In the genomic region with DNA sequence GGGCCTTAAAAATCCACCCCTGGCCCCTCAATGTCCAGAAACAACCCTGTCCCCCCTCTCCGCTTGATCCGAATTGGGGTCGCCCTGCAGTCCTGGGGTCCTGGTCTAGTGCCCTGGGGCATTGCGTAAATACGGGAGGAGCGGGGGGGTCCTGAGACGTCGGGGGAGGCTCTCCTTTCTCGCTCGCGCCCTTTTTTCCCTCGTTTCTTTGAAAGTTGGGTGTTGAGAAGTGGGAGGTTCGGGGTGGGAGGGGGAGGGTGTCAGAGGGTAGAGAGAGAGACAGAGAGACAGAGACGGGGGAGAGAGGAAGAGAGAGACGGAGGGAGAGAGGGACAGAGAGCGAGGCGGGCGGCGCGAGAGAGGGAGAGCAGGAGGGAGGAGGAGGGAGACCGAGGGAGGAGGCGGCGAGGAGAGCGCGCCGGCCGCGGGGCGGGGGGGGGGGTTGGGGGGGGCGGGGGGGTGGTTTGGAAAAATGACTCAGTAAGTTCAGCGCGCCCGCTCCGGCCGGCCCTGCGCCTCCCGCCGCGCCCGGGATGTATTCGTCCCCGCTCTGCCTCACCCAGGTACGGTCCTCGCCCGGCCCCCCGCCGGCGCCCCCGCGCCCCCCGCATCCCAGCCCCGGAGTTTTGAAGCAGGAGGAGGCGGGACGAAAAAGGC, we compare ENCODE assay signal across 7 cellular contexts. TPM values are rescaled to one million over a fixed set of nuclear protein-coding genes. Genes with fewer than 3 reads are reported as not detected.
A peak's percentile ranks its signal among the peaks of the same experiment; 100 is the strongest.
DNase-seq lines count a peak whose midpoint lies in the region; TF ChIP-seq lines count a peak whose summit lies in the region.

A gene (plus strand): TSS at position 480 of the 657 bp plus-strand sequence. CDS start 54 bp downstream, at position 534.

- DNase-seq in GM12865 (ENCODE audit: low read depth) (peak; percentile 72), NCI-H1105 treated with DMSO at 0.1 percent for 48 hours (lab: John Stamatoyannopoulos, UW) (peak; percentile 61), epidermal melanocyte (ENCODE audit: insufficient read length, low spot score) (peak; percentile 87), mesenteric fat pad (ENCODE audit: low spot score) (no peak), stromal cell of bone marrow (ENCODE audit: low read depth) (peak; percentile 68), cortex of kidney (lab: John Stamatoyannopoulos, UW) (no peak)
- peak; percentile 67 for DNase-seq in activated CD4-positive, alpha-beta memory T cell treated with anti-CD3 and anti-CD28 coated beads for 36 hours

- CTCF ChIA-PET in activated CD4-positive, alpha-beta memory T cell treated with anti-CD3 and anti-CD28 coated beads for 36 hours (lab: Charles Lee): interaction anchor here (2.2 kb wide), 1 partner anchor 63 kb away, joined by 7 read pairs; no protein-coding TSS in a partner anchor

- H3K4me1 Mint-ChIP-seq in activated CD4-positive, alpha-beta memory T cell treated with anti-CD3 and anti-CD28 coated beads for 36 hours (ENCODE audit: low read depth): peaks cover 47% of the 10 kb centered on the region

- peak within 1 kb of the TSS; percentile 70 for H3K4me3 Mint-ChIP-seq in activated CD4-positive, alpha-beta memory T cell treated with anti-CD3 and anti-CD28 coated beads for 36 hours

- no peaks in the 10 kb centered on the region for H3K36me3 Mint-ChIP-seq in activated CD4-positive, alpha-beta memory T cell treated with anti-CD3 and anti-CD28 coated beads for 36 hours

- intact Hi-C loops in activated CD4-positive, alpha-beta memory T cell treated with anti-CD3 and anti-CD28 coated beads for 36 hours (cut with micrococcal nuclease): no loop called here

- no peaks in the 10 kb centered on the region for H3K27me3 Mint-ChIP-seq in activated CD4-positive, alpha-beta memory T cell treated with anti-CD3 and anti-CD28 coated beads for 36 hours

- peak within 1 kb of the TSS; percentile 11 for H3K27ac Mint-ChIP-seq in activated CD4-positive, alpha-beta memory T cell treated with anti-CD3 and anti-CD28 coated beads for 36 hours

- H3K9me3 Mint-ChIP-seq in activated CD4-positive, alpha-beta memory T cell treated with anti-CD3 and anti-CD28 coated beads for 36 hours: no peaks in the 10 kb centered on the region

- no peak for TF ChIP-seq CTCF in GM12865 (IDR thresholded peaks at IDR 0.05; ENCODE audit: insufficient read depth, low read depth, low read length, missing control alignments)

- H3K4me3 ChIP-seq in GM12865 (ENCODE audit: low read depth, low read length): peak within 1 kb of the TSS; percentile 97

- POLR2A ChIA-PET in activated CD4-positive, alpha-beta memory T cell treated with anti-CD3 and anti-CD28 coated beads for 36 hours (lab: Charles Lee): no interaction called here

RNA-seq across cellular contexts. Expression of the gene that starts here (rescaled TPM):
- 10 to 100 TPM; 19.7 to 19.9 TPM for total RNA-seq in activated CD4-positive, alpha-beta memory T cell treated with anti-CD3 and anti-CD28 coated beads for 36 hours
- 207 TPM for total RNA-seq in mesenteric fat pad

Comparison
In these comparisons a context has a peak if more than half of its experiments do, and no peak if none do; other contexts are left out.
1. DNase-seq: peak in GM12865 (single experiment), NCI-H1105 treated with DMSO at 0.1 percent for 48 hours (single experiment), activated CD4-positive, alpha-beta memory T cell treated with anti-CD3 and anti-CD28 coated beads for 36 hours (single experiment), epidermal melanocyte (single experiment) and stromal cell of bone marrow (single experiment); none in mesenteric fat pad (single experiment) and cortex of kidney (single experiment).